In genomic region chr3:12629560-12629959, GRCh38 we compare ENCODE assay signal across 13 cellular contexts. TPM values are rescaled to one million over a fixed set of nuclear protein-coding genes. Genes with fewer than 3 reads are reported as not detected.
A peak's percentile ranks its signal among the peaks of the same experiment; 100 is the strongest.
DNase-seq lines count a peak whose midpoint lies in the region; ATAC-seq, FAIRE-seq and TF ChIP-seq lines count a peak whose summit lies in the region.
"Had no signal": no experiment of that assay in that cellular context is flagged by ENCODE, and none has a peak within 500 bp of the region (broad histone marks: within the 10 kb centered on the region; RNA-seq: fewer than 3 reads in every experiment).

No MANE protein-coding gene starts in this region.

- H3K4me1 ChIP-seq in liver (ENCODE audit: control insufficient read depth in 4 of 4, insufficient read depth in 4 of 4, low read length in 3 of 4), result peaks cover 9 to 38% (median 18%) of the 10 kb centered on the region in 4 donors
- peaks cover 18% of the 10 kb centered on the region; the same call in 1 of the 2 replicates for H3K4me1 ChIP-seq in HepG2 (ENCODE audit: insufficient read depth, low read length)
- peaks cover 6 to 9% of the 10 kb centered on the region in 2 donors for H3K4me1 ChIP-seq in aorta (ENCODE audit: control insufficient read depth in 1 of 2, insufficient read depth in 2 of 2, low read length in 2 of 2)

- H3K9me3 ChIP-seq in liver (ENCODE audit: control insufficient read depth in 4 of 4, low read length in 3 of 4) (no peaks in the 10 kb centered on the region), HepG2 (ENCODE audit: low read length) (no peaks in the 10 kb centered on the region), aorta (ENCODE audit: control insufficient read depth, low read length) (no peaks in the 10 kb centered on the region)

- H3K4me1 Mint-ChIP-seq in activated CD4-positive, alpha-beta T cell treated with anti-CD3 and anti-CD28 coated beads, Interleukin-2, amount 10 ng/mL, durations not matched to agents 24 days and 14 days, result peaks cover 30% of the 10 kb centered on the region

- BruUV-seq in HepG2 (replicated peaks; lab: Mats Ljungman, UMichigan), result no TSS peak

- FAIRE-seq in HepG2 (lab: Jason Lieb, UNC), result no peak

- peaks cover 6% of the 10 kb centered on the region for H3K36me3 Mint-ChIP-seq in activated CD4-positive, alpha-beta T cell treated with anti-CD3 and anti-CD28 coated beads, Interleukin-2, amount 10 ng/mL, durations not matched to agents 24 days and 14 days (ENCODE audit: low read depth)

- H3K9me3 Mint-ChIP-seq in activated CD4-positive, alpha-beta T cell treated with anti-CD3 and anti-CD28 coated beads, Interleukin-2, amount 10 ng/mL, durations not matched to agents 24 days and 14 days, result no peaks in the 10 kb centered on the region
- H3K9me3 Mint-ChIP-seq: activated naive CD4-positive, alpha-beta T cell treated with anti-CD3 and anti-CD28 coated beads, Interleukin-2, amount 50 U/mL, for 24 hours had no signal

- no peaks in the 10 kb centered on the region for H3K27me3 Mint-ChIP-seq in activated CD4-positive, alpha-beta T cell treated with anti-CD3 and anti-CD28 coated beads, Interleukin-2, amount 10 ng/mL, durations not matched to agents 24 days and 14 days
- H3K27me3 Mint-ChIP-seq: activated naive CD4-positive, alpha-beta T cell treated with anti-CD3 and anti-CD28 coated beads, Interleukin-2, amount 50 U/mL, for 24 hours had no signal

- POLR2A ChIA-PET in HepG2 (lab: Yijun Ruan, JAX), result no interaction called here

- H3K4me3 Mint-ChIP-seq in activated CD4-positive, alpha-beta T cell treated with anti-CD3 and anti-CD28 coated beads, Interleukin-2, amount 10 ng/mL, durations not matched to agents 24 days and 14 days, result no peak overlapping the region
- H3K4me3 Mint-ChIP-seq: activated naive CD4-positive, alpha-beta T cell treated with anti-CD3 and anti-CD28 coated beads, Interleukin-2, amount 50 U/mL, for 24 hours had no signal

- ATAC-seq in HepG2, result no peak
- ATAC-seq in left ventricle myocardium superior, result peak; percentile 87
- peak; percentile 66 for ATAC-seq in aorta (ENCODE audit: low FRiP score)
- no peak for ATAC-seq in GM21825 (IDR thresholded peaks at IDR 0.05; ENCODE audit: unreplicated experiment)
- ATAC-seq: stimulated activated naive CD8-positive, alpha-beta T cell treated with anti-CD3 and anti-CD28 coated beads, Interleukin-15, Interleukin-2, amounts not matched to agents 100 U/mL and 50 U/mL, for 24 hours had no signal

- TF ChIP-seq CTCF in liver (IDR thresholded peaks at IDR 0.05; ENCODE audit: low read depth, low read length, missing input control) (no peak), HepG2 (CRISPR knock-in tag; IDR thresholded peaks at IDR 0.05) (no peak)

- TF ChIP-seq RAD21 in liver (IDR thresholded peaks at IDR 0.05), result no peak
- no peak for TF ChIP-seq RAD21 in HepG2 (CRISPR knock-in tag; IDR thresholded peaks at IDR 0.05)

- H2AFZ ChIP-seq in HepG2 (ENCODE audit: low read length), result no peak overlapping the region

- H3K4me3 ChIP-seq in liver (ENCODE audit: low read depth in 1 of 3, low read length in 3 of 3), result no peak overlapping the region
- H3K4me3 ChIP-seq in HepG2 (replicated peaks in 1 of 3; ENCODE audit: insufficient read depth in 1 of 3, low read depth in 2 of 3, low read length in 3 of 3), result no peak overlapping the region
- no peak overlapping the region for H3K4me3 ChIP-seq in aorta (ENCODE audit: low read length in 2 of 2)
- H3K4me3 ChIP-seq: BLaER1 had no signal

- CTCF ChIA-PET in HepG2 (lab: Yijun Ruan, JAX; ENCODE audit: low intra/inter-chr PET ratio, low total read pairs), result no interaction called here

- H3K9ac ChIP-seq in liver (ENCODE audit: low read depth in 1 of 2, low read length in 2 of 2) (peak overlapping the region in 1 of 2 donors; percentile 14), HepG2 (ENCODE audit: insufficient read depth, low read depth, low read length) (no peak overlapping the region)
- H3K9ac ChIP-seq: BLaER1 had no signal

- no peak overlapping the region for H3K27ac Mint-ChIP-seq in activated CD4-positive, alpha-beta T cell treated with anti-CD3 and anti-CD28 coated beads, Interleukin-2, amount 10 ng/mL, durations not matched to agents 24 days and 14 days
- H3K27ac Mint-ChIP-seq: activated naive CD4-positive, alpha-beta T cell treated with anti-CD3 and anti-CD28 coated beads, Interleukin-2, amount 50 U/mL, for 24 hours had no signal

- intact Hi-C loops in HepG2 (cut with micrococcal nuclease; ENCODE audit: unreplicated experiment), result loop anchor here (10.0 kb wide), 1 partner anchor 45 kb away; no protein-coding TSS in a partner anchor
- intact Hi-C loops in left ventricle myocardium superior (cut with micrococcal nuclease), result no loop called here
- intact Hi-C loops in aorta (cut with DNase I), result loop anchor here in 1 of 2 donors (5.0 kb wide), 1 partner anchor 33 kb away; the partner anchor contains the start of gene RAF1
- intact Hi-C loops in activated CD4-positive, alpha-beta T cell treated with anti-CD3 and anti-CD28 coated beads, Interleukin-2, amount 10 ng/mL, durations not matched to agents 24 days and 14 days (cut with micrococcal nuclease), result no loop called here
- intact Hi-C loops in head of caudate nucleus (cut with DNase I), result no loop called here

- peaks cover 90% of the 10 kb centered on the region for H3K79me2 ChIP-seq in HepG2 (ENCODE audit: insufficient read depth, low read length)

- peak overlapping the region; percentile 54 for H3K27ac ChIP-seq in liver (ENCODE audit: low read depth in 1 of 2, low read length in 2 of 2)
- no peak overlapping the region for H3K27ac ChIP-seq in HepG2 (ENCODE audit: extremely low read length, insufficient read depth, low read length)
- H3K27ac ChIP-seq in aorta (ENCODE audit: low read depth in 1 of 2, low read length in 2 of 2), result no peak overlapping the region
- H3K27ac ChIP-seq: BLaER1, RWPE1 had no signal

- TF ChIP-seq EP300 in HepG2 (IDR thresholded peaks at IDR 0.05; ENCODE audit: low read depth in 2 of 2, low read length in 2 of 2) (no peak), HepG2 (CRISPR knock-in tag; IDR thresholded peaks at IDR 0.05; ENCODE audit: borderline replicate concordance) (no peak)

- H3K36me3 ChIP-seq in liver (ENCODE audit: control insufficient read depth in 4 of 4, insufficient read depth in 3 of 4, low read depth in 1 of 4, low read length in 3 of 4) (no peaks in the 10 kb centered on the region), HepG2 (replicated peaks in 1 of 2; ENCODE audit: control insufficient read depth in 1 of 2, insufficient read depth in 2 of 2, low read length in 2 of 2) (no peaks in the 10 kb centered on the region), aorta (ENCODE audit: control insufficient read depth in 1 of 2, insufficient read depth in 2 of 2, low read length in 1 of 2) (no peaks in the 10 kb centered on the region)

- DNase-seq in HepG2 (ENCODE audit: low spot score), result no peak
- peak; percentile 8 for DNase-seq in amniotic stem cell (lab: John Stamatoyannopoulos, UW)
- peak; percentile 68 for DNase-seq in left ventricle myocardium superior
- DNase-seq in aorta, result no peak
- no peak for DNase-seq in activated CD4-positive, alpha-beta T cell treated with anti-CD3 and anti-CD28 coated beads, Interleukin-2, amount 10 ng/mL, durations not matched to agents 24 days and 14 days
- DNase-seq in head of caudate nucleus, result no peak
- DNase-seq: NCI-H1417 treated with DMSO at 0.1 percent for 48 hours; stimulated activated naive CD8-positive, alpha-beta T cell treated with anti-CD3 and anti-CD28 coated beads, Interleukin-15, Interleukin-2, amounts not matched to agents 100 U/mL and 50 U/mL, for 24 hours had no signal

- no peaks in the 10 kb centered on the region for H3K27me3 ChIP-seq in liver (ENCODE audit: control insufficient read depth in 4 of 4, insufficient read depth in 4 of 4, low read length in 3 of 4)
- no peaks in the 10 kb centered on the region for H3K27me3 ChIP-seq in HepG2 (ENCODE audit: control insufficient read depth in 1 of 2, insufficient read depth in 2 of 2, low read length in 2 of 2)
- H3K27me3 ChIP-seq in aorta (ENCODE audit: control insufficient read depth in 1 of 2, insufficient read depth in 2 of 2, low read length in 1 of 2), result no peaks in the 10 kb centered on the region
- H3K27me3 ChIP-seq: BLaER1 had no signal

- no peak for TF ChIP-seq POLR2A in HepG2 (IDR thresholded peaks at IDR 0.05; ENCODE audit: insufficient read depth in 1 of 2, low read depth in 2 of 2, low read length in 2 of 2)

- 22% methylated on average over 4 of the region's 4 CpGs for WGBS in liver
- WGBS in HepG2 (ENCODE audit: low lambda C conversion rate), result 91% methylated on average over 4 of the region's 4 CpGs
- 2 to 4% methylated on average over 4 of the region's 4 CpGs for WGBS in aorta, 2 donors

- H4K20me1 ChIP-seq in HepG2 (ENCODE audit: insufficient read depth, low read length), result peaks cover 44% of the 10 kb centered on the region

- in situ Hi-C loops in HepG2 (cut with HindIII; ENCODE audit: extremely low pct_ligation_motif_present, low pct_unique_long_range_greater_than_20kb), result no loop called here

- no peak overlapping the region for H3K4me2 ChIP-seq in HepG2 (ENCODE audit: low read depth, low read length)
- H3K4me2 ChIP-seq: BLaER1 had no signal

RNA-seq across cellular contexts. Expression of gene RAF1, which starts 34.4 kb away (rescaled TPM):
- total RNA-seq in liver (10 to 100 TPM; 74.2 to 92.3 TPM), HepG2 (2016; rRNA removed; fragmentation: Illumina TruSeq; extraction: Trizol) (59.0 and 72.2 TPM in 2 replicates), left ventricle myocardium superior (153 TPM), aorta (100 to 1,000 TPM in 1 of 2 donors, 10 to 100 TPM in 1; 96.2 to 117 TPM)
- polyA plus RNA-seq in liver (10 to 100 TPM; 44.3 to 52.3 TPM), HepG2 (2011; rRNA removed) (91.4 and 99.3 TPM in 2 replicates), aorta (10 to 100 TPM; 57.0 to 83.2 TPM)
- total RNA-seq in HepG2 (2016; cell fraction: cytosol; rRNA removed; fragmentation: Illumina TruSeq; extraction: Trizol; ENCODE audit: low read depth), result 14.3 and 16.7 TPM in 2 replicates
- 57.7 and 70.4 TPM in 2 replicates for total RNA-seq in HepG2 (2016; cell fraction: insoluble cytoplasmic fraction; rRNA removed; fragmentation: Illumina TruSeq; extraction: Trizol)
- 53.2 and 54.8 TPM in 2 replicates for total RNA-seq in HepG2 (2016; cell fraction: membrane; rRNA removed; fragmentation: Illumina TruSeq; extraction: Trizol)
- 80.2 and 92.0 TPM in 2 replicates for total RNA-seq in HepG2 (2016; cell fraction: nucleus; rRNA removed; fragmentation: Illumina TruSeq; extraction: Trizol)
- 54.5 and 60.0 TPM in 2 replicates for polyA plus RNA-seq in HepG2 (2011; cell fraction: cytosol; rRNA removed)
- 118 and 126 TPM in 2 replicates for polyA plus RNA-seq in HepG2 (2011; cell fraction: nucleus; rRNA removed)
- polyA plus RNA-seq in HepG2 (2012), result 46.1 and 53.2 TPM in 2 replicates
- 9.5 and 10.3 TPM in 2 replicates for polyA plus RNA-seq in HepG2 (2016; cell fraction: cytosol; fragmentation: Illumina TruSeq; extraction: Trizol; ENCODE audit: low read depth)
- 48.0 and 52.7 TPM in 2 replicates for polyA plus RNA-seq in HepG2 (2016; cell fraction: insoluble cytoplasmic fraction; fragmentation: Illumina TruSeq; extraction: Trizol; ENCODE audit: low read depth)
- 32.4 and 34.3 TPM in 2 replicates for polyA plus RNA-seq in HepG2 (2016; cell fraction: membrane; fragmentation: Illumina TruSeq; extraction: Trizol; ENCODE audit: low read depth)
- 154 and 158 TPM in 2 replicates for polyA plus RNA-seq in HepG2 (2016; cell fraction: nucleus; fragmentation: Illumina TruSeq; extraction: Trizol; ENCODE audit: insufficient read depth, low read depth)
- 194 and 317 TPM in 2 replicates for polyA minus RNA-seq in HepG2 (2011; rRNA and poly(A)+ RNA removed; ENCODE audit: low replicate concordance)
- polyA minus RNA-seq in HepG2 (2011; cell fraction: cytosol; rRNA and poly(A)+ RNA removed), result 49.2 and 50.8 TPM in 2 replicates
- polyA minus RNA-seq in HepG2 (2011; cell fraction: nucleus; rRNA and poly(A)+ RNA removed), result 132 and 164 TPM in 2 replicates
- total RNA-seq in activated CD4-positive, alpha-beta T cell treated with anti-CD3 and anti-CD28 coated beads, Interleukin-2, amount 10 ng/mL, durations not matched to agents 24 days and 14 days, result 90.5 and 93.2 TPM in 2 replicates

Comparison
In these comparisons a context has a peak if more than half of its experiments do, and no peak if none do; other contexts are left out.
1. H3K27ac ChIP-seq: peak in liver (2 of 2); none in HepG2 (single experiment) and aorta (0 of 2).
2. ATAC-seq: peak in left ventricle myocardium superior (single experiment) and aorta (single experiment); none in HepG2 (single experiment) and GM21825 (single experiment).
3. DNase-seq: peak in amniotic stem cell (single experiment) and left ventricle myocardium superior (single experiment); none in HepG2 (single experiment), aorta (0 of 2), activated CD4-positive, alpha-beta T cell treated with anti-CD3 and anti-CD28 coated beads, Interleukin-2, amount 10 ng/mL, durations not matched to agents 24 days and 14 days (single experiment) and head of caudate nucleus (0 of 42).